In genomic region chr3:14159426-14159825, GRCh38 we compare ENCODE assay signal across 22 cellular contexts. TPM values are rescaled to one million over a fixed set of nuclear protein-coding genes. Genes with fewer than 3 reads are reported as not detected.
DNase-seq lines count a peak whose midpoint lies in the region; ATAC-seq, FAIRE-seq and TF ChIP-seq lines count a peak whose summit lies in the region.
"Had no signal": no experiment of that assay in that cellular context is flagged by ENCODE, and none has a peak within 500 bp of the region (broad histone marks: within the 10 kb centered on the region; RNA-seq: fewer than 3 reads in every experiment).

No MANE protein-coding gene starts in this region.

- no peak overlapping the region for H3K23ac ChIP-seq in IMR-90 (ENCODE audit: low read depth, low read length)

- CTCF ChIA-PET in IMR-90 (lab: Yijun Ruan, JAX), result no interaction called here
- CTCF ChIA-PET in K562 (lab: Yijun Ruan, JAX; ENCODE audit: low intra/inter-chr PET ratio), result no interaction called here

- H3K4me3 Mint-ChIP-seq in activated T-helper 17 cell treated with anti-CD3 and anti-CD28 coated beads, Interleukin-2, amount 50 U/mL, for 72 hours, result no peak overlapping the region
- H3K4me3 Mint-ChIP-seq: CD14-positive monocyte; CD4-positive, alpha-beta memory T cell; CD4-positive, CD25-positive, alpha-beta regulatory T cell had no signal

- H3K79me1 ChIP-seq in IMR-90 (ENCODE audit: low read depth in 1 of 2, low read length in 2 of 2), result peaks cover 12 to 29% of the 10 kb centered on the region in 2 experiments

- H3K9me3 Mint-ChIP-seq in activated T-helper 17 cell treated with anti-CD3 and anti-CD28 coated beads, Interleukin-2, amount 50 U/mL, for 72 hours, result peaks cover 4% of the 10 kb centered on the region

- H4K8ac ChIP-seq in IMR-90 (ENCODE audit: low read depth in 2 of 2, low read length in 2 of 2), result no peak overlapping the region

- H3K27ac ChIP-seq in IMR-90 (ENCODE audit: insufficient read depth, low read length) (no peak overlapping the region), K562 (ENCODE audit: extremely low read depth, low read depth, low read length) (no peak overlapping the region)
- H3K27ac ChIP-seq: BLaER1 had no signal

- H2AFZ ChIP-seq in IMR-90 (replicated peaks; ENCODE audit: low read length, poor library complexity) (no peak overlapping the region), K562 (ENCODE audit: low read depth, low read length) (no peak overlapping the region)

- TF ChIP-seq RAD21 in IMR-90 (IDR thresholded peaks at IDR 0.05; ENCODE audit: low read length) (no peak), K562 (CRISPR knock-in tag; conservative IDR thresholded peaks at IDR 0.05 in 1 of 2, IDR thresholded peaks at IDR 0.05 in 1 of 2) (no peak)

- H2BK5ac ChIP-seq in IMR-90 (ENCODE audit: low read depth, low read length, poor library complexity, severe bottlenecking), result no peak overlapping the region

- peaks cover 59% of the 10 kb centered on the region for H3K36me3 ChIP-seq in IMR-90 (ENCODE audit: control insufficient read depth, insufficient read depth, low read length)
- H3K36me3 ChIP-seq in K562 (ENCODE audit: control insufficient read depth, insufficient read depth, low read length), result peaks cover 90% of the 10 kb centered on the region

- no peak overlapping the region for H4K91ac ChIP-seq in IMR-90 (ENCODE audit: insufficient read depth, low read depth, low read length)

- no peak for TF ChIP-seq POLR2A in IMR-90 (IDR thresholded peaks at IDR 0.05; ENCODE audit: low read depth, low read length)
- no peak for TF ChIP-seq POLR2A in K562 (conservative IDR thresholded peaks at IDR 0.05)

- H3K56ac ChIP-seq in IMR-90 (ENCODE audit: extremely low read depth, insufficient read depth, low read length), result no peak overlapping the region

- no peak overlapping the region for H3K18ac ChIP-seq in IMR-90 (ENCODE audit: low read depth, low read length)

- H2BK20ac ChIP-seq in IMR-90 (ENCODE audit: low read depth, low read length), result no peak overlapping the region

- no peaks in the 10 kb centered on the region for H3K27me3 Mint-ChIP-seq in activated T-helper 17 cell treated with anti-CD3 and anti-CD28 coated beads, Interleukin-2, amount 50 U/mL, for 72 hours
- H3K27me3 Mint-ChIP-seq: CD4-positive, alpha-beta memory T cell; CD4-positive, CD25-positive, alpha-beta regulatory T cell; CD8-positive, alpha-beta memory T cell had no signal

- H3K4me1 ChIP-seq in IMR-90 (ENCODE audit: control insufficient read depth, insufficient read depth, low read length), result no peaks in the 10 kb centered on the region
- H3K4me1 ChIP-seq in K562 (replicated peaks in 1 of 2; ENCODE audit: control insufficient read depth in 2 of 2, insufficient read depth in 2 of 2, low read length in 2 of 2), result no peaks in the 10 kb centered on the region
- H3K4me1 ChIP-seq: BE2C had no signal

- no peak overlapping the region for H2BK120ac ChIP-seq in IMR-90 (ENCODE audit: low read depth, low read length)

- H2AK5ac ChIP-seq in IMR-90 (ENCODE audit: low read depth, low read length), result no peak overlapping the region

- no peak for FAIRE-seq in K562 (lab: Jason Lieb, UNC)
- FAIRE-seq: A204.1, G401.6, GM12891, GM19239 had no signal

- H3K27me3 ChIP-seq in IMR-90 (ENCODE audit: control insufficient read depth, insufficient read depth, low read length) (no peaks in the 10 kb centered on the region), K562 (ENCODE audit: control insufficient read depth in 2 of 2, insufficient read depth in 2 of 2, low read length in 2 of 2) (no peaks in the 10 kb centered on the region)
- H3K27me3 ChIP-seq: BE2C, BLaER1 had no signal

- intact Hi-C loops in IMR-90 (cut with micrococcal nuclease), result no loop called here
- intact Hi-C loops in K562 (cut with micrococcal nuclease), result no loop called here

- H3K9me3 ChIP-seq in IMR-90 (ENCODE audit: control insufficient read depth, insufficient read depth, low read length) (peaks cover 4% of the 10 kb centered on the region; the same call in 1 of the 2 replicates), K562 (replicated peaks; ENCODE audit: control insufficient read depth, insufficient read depth, low read depth, low read length) (peaks cover 16% of the 10 kb centered on the region)
- H3K9me3 ChIP-seq: BE2C had no signal

- POLR2A ChIA-PET in IMR-90 (lab: Charles Lee; ENCODE audit: unreplicated experiment) (no interaction called here), K562 (lab: Yijun Ruan, JAX) (no interaction called here)

- 100% methylated on average over 1 of the region's 8 CpGs; no CpG with 5 or more reads in 1 of the 2 experiments for WGBS in IMR-90 (ENCODE audit: extremely low coverage in 2 of 2, insufficient read length in 1 of 2), 2 experiments
- WGBS in K562 (ENCODE audit: insufficient coverage, low coverage, missing lambda C conversion rate), result 99% methylated on average over 8 of the region's 8 CpGs

- no TSS peak for BruUV-seq in IMR-90 (replicated peaks; lab: Mats Ljungman, UMichigan)
- no TSS peak for BruUV-seq in K562 (replicated peaks; lab: Mats Ljungman, UMichigan)

- H2AK9ac ChIP-seq in IMR-90 (replicated peaks; ENCODE audit: low read depth, low read length, poor library complexity), result peak overlapping the region; percentile 10

- H3K4ac ChIP-seq in IMR-90 (ENCODE audit: low read depth, low read length), result no peak overlapping the region

- in situ Hi-C loops in IMR-90 (cut with MboI; ENCODE audit: low sequenced_read_pairs) (no loop called here), K562 (cut with MboI) (no loop called here)

- no peak for TF ChIP-seq EP300 in K562 (IDR thresholded peaks at IDR 0.05; ENCODE audit: low read length)

- H3K79me2 ChIP-seq in K562 (ENCODE audit: control insufficient read depth, insufficient read depth, low read length), result no peaks in the 10 kb centered on the region

- peak overlapping the region; percentile 26 for H3K27ac Mint-ChIP-seq in activated T-helper 17 cell treated with anti-CD3 and anti-CD28 coated beads, Interleukin-2, amount 50 U/mL, for 72 hours
- H3K27ac Mint-ChIP-seq: CD14-positive monocyte had no signal

- no peak overlapping the region for H3K14ac ChIP-seq in IMR-90 (replicated peaks; ENCODE audit: low read depth, low read length)

- DNase-seq in IMR-90, result no peak
- DNase-seq in K562 (ENCODE audit: extremely low read depth in 1 of 4, low spot score in 3 of 4), result no peak
- DNase-seq in DMS 273 (lab: John Stamatoyannopoulos, UW; ENCODE audit: unreplicated experiment), result no peak
- DNase-seq in NCI-H2081 (lab: John Stamatoyannopoulos, UW), result no peak
- DNase-seq: 8988T; ACHN; BE2C; C1 segment of cervical spinal cord; CD4-positive, alpha-beta memory T cell; CD4-positive, CD25-positive, alpha-beta regulatory T cell; CD8-positive, alpha-beta memory T cell; COR-L47; DMS79 treated with DMSO at 0.1 percent for 48 hours; GF-D8 had no signal

- H3K4me2 ChIP-seq in IMR-90 (ENCODE audit: low read depth, low read length) (no peak overlapping the region), K562 (ENCODE audit: insufficient read depth, low read length) (no peak overlapping the region)
- H3K4me2 ChIP-seq: BLaER1 had no signal

- H3K9me1 ChIP-seq in IMR-90 (ENCODE audit: insufficient read depth, low read length) (peaks cover 2% of the 10 kb centered on the region; the same call in 1 of the 2 replicates), K562 (ENCODE audit: control insufficient read depth, insufficient read depth, low read length) (no peaks in the 10 kb centered on the region)

- H4K20me1 ChIP-seq in IMR-90 (ENCODE audit: insufficient read depth, low read length) (no peaks in the 10 kb centered on the region), K562 (replicated peaks; ENCODE audit: control insufficient read depth, insufficient read depth, low read length) (no peaks in the 10 kb centered on the region; the same call in 1 of the 2 replicates)

- H2BK15ac ChIP-seq in IMR-90 (ENCODE audit: low read depth, low read length), result no peak overlapping the region

- H3K9ac ChIP-seq in IMR-90 (ENCODE audit: low read depth, low read length), result no peak overlapping the region
- H3K9ac ChIP-seq in K562 (ENCODE audit: insufficient read depth in 1 of 2, low read depth in 2 of 2, low read length in 2 of 2), result no peak overlapping the region
- H3K9ac ChIP-seq: BLaER1 had no signal

- H3K36me3 Mint-ChIP-seq in activated T-helper 17 cell treated with anti-CD3 and anti-CD28 coated beads, Interleukin-2, amount 50 U/mL, for 72 hours (ENCODE audit: low read depth), result peaks cover 100% of the 10 kb centered on the region

- dilution Hi-C loops in IMR-90 (cut with HindIII; ENCODE audit: low sequenced_read_pairs, unreplicated experiment), result no loop called here

- no peak overlapping the region for H3K4me3 ChIP-seq in IMR-90 (ENCODE audit: insufficient read depth, low read depth, low read length)
- no peak overlapping the region for H3K4me3 ChIP-seq in K562
- H3K4me3 ChIP-seq: BLaER1 had no signal

- TF ChIP-seq CTCF in IMR-90 (conservative IDR thresholded peaks at IDR 0.05; ENCODE audit: low read depth, low read length) (no peak), K562 (IDR thresholded peaks at IDR 0.05 in 2 of 3, conservative IDR thresholded peaks at IDR 0.05 in 1 of 3; ENCODE audit: insufficient read depth in 2 of 3, low read depth in 1 of 3, low read length in 3 of 3) (no peak)

- peaks cover 10% of the 10 kb centered on the region for H3K4me1 Mint-ChIP-seq in activated T-helper 17 cell treated with anti-CD3 and anti-CD28 coated beads, Interleukin-2, amount 50 U/mL, for 72 hours

- no peak for ATAC-seq in IMR-90 (ENCODE audit: low read depth)
- ATAC-seq in activated T-helper 17 cell treated with anti-CD3 and anti-CD28 coated beads, Interleukin-2, amount 50 U/mL, for 72 hours (replicated peaks), result no peak
- no peak for ATAC-seq in K562
- no peak for ATAC-seq in HG03159 (IDR thresholded peaks at IDR 0.05; ENCODE audit: unreplicated experiment)

- no peak overlapping the region for H4K5ac ChIP-seq in IMR-90 (ENCODE audit: low read depth, low read length)

RNA-seq across cellular contexts. Expression of gene XPC, which starts 19.0 kb away (rescaled TPM):
- total RNA-seq in IMR-90 (2012; rRNA removed) (40.5 and 48.8 TPM in 2 replicates), K562 (2014; rRNA removed) (51.8 and 54.1 TPM in 2 replicates), K562 (2014; rRNA removed; fragmentation: Illumina TruSeq; extraction: Trizol) (41.2 and 49.8 TPM in 2 replicates), K562 (2015; rRNA removed; fragmentation: Illumina TruSeq; extraction: Trizol) (41.3 and 44.2 TPM in 2 replicates), K562 (2021) (44.5 and 54.0 TPM in 2 replicates)
- polyA plus RNA-seq in IMR-90 (2012; rRNA removed) (27.6 and 30.9 TPM in 2 replicates), K562 (2011; rRNA removed) (25.1 and 25.5 TPM in 2 replicates), K562 (2014; fragmentation: Illumina TruSeq; extraction: Trizol) (54.4 and 54.7 TPM in 2 replicates), K562 (2014; fragmentation: Nextera tagmentation; extraction: Ambion mirVana) (1 to 10 TPM; 3.8 to 4.1 TPM), K562 (2014; rRNA removed) (33.8 and 42.4 TPM in 2 replicates)
- polyA plus RNA-seq in IMR-90 (2012; cell fraction: cytosol; rRNA removed), result 17.6 and 18.4 TPM in 2 replicates
- polyA plus RNA-seq in IMR-90 (2012; cell fraction: nucleus; rRNA removed; ENCODE audit: low replicate concordance), result 62.0 and 94.0 TPM in 2 replicates
- total RNA-seq in activated T-helper 17 cell treated with anti-CD3 and anti-CD28 coated beads, Interleukin-2, amount 50 U/mL, for 72 hours, result 10 to 100 TPM; 31.9 to 39.7 TPM
- total RNA-seq in K562 (2011; cell fraction: chromatin; rRNA removed; ENCODE audit: low replicate concordance), result 61.0 and 92.1 TPM in 2 replicates
- total RNA-seq in K562 (2011; cell fraction: nucleolus; rRNA removed), result 32.5 and 33.7 TPM in 2 replicates
- total RNA-seq in K562 (2011; cell fraction: nucleoplasm; rRNA removed), result 45.0 and 59.2 TPM in 2 replicates
- 11.7 and 15.8 TPM in 2 replicates for polyA plus RNA-seq in K562 (2011; cell fraction: cytosol; rRNA removed)
- 76.2 and 81.9 TPM in 2 replicates for polyA plus RNA-seq in K562 (2011; cell fraction: nucleus; rRNA removed)
- 41.7 and 44.5 TPM in 2 replicates for polyA plus RNA-seq in K562 (2012)
- polyA minus RNA-seq in K562 (2011; rRNA and poly(A)+ RNA removed), result 30.9 and 32.3 TPM in 2 replicates
- 24.0 and 24.8 TPM in 2 replicates for polyA minus RNA-seq in K562 (2011; cell fraction: cytosol; rRNA and poly(A)+ RNA removed)
- polyA minus RNA-seq in K562 (2011; cell fraction: nucleus; rRNA and poly(A)+ RNA removed), result 34.9 and 53.4 TPM in 2 replicates

RNA-seq across cellular contexts. Expression of gene LSM3, which starts 19.2 kb away (rescaled TPM):
- total RNA-seq in IMR-90 (2012; rRNA removed), result 3.4 and 14.2 TPM in 2 replicates
- polyA plus RNA-seq in IMR-90 (2012; rRNA removed), result 10.0 and 11.5 TPM in 2 replicates
- polyA plus RNA-seq in IMR-90 (2012; cell fraction: cytosol; rRNA removed), result 0.87 and 1.00 TPM in 2 replicates
- 0.20 and 1.8 TPM in 2 replicates for polyA plus RNA-seq in IMR-90 (2012; cell fraction: nucleus; rRNA removed; ENCODE audit: low replicate concordance)
- 10 to 100 TPM; 15.6 to 20.6 TPM for total RNA-seq in activated T-helper 17 cell treated with anti-CD3 and anti-CD28 coated beads, Interleukin-2, amount 50 U/mL, for 72 hours
- 11.3 and 17.2 TPM in 2 replicates for total RNA-seq in K562 (2011; cell fraction: chromatin; rRNA removed; ENCODE audit: low replicate concordance)
- 7.4 and 9.3 TPM in 2 replicates for total RNA-seq in K562 (2011; cell fraction: nucleolus; rRNA removed)
- total RNA-seq in K562 (2011; cell fraction: nucleoplasm; rRNA removed), result 14.2 and 25.6 TPM in 2 replicates
- total RNA-seq in K562 (2014; rRNA removed), result 32.6 and 33.8 TPM in 2 replicates
- 64.7 and 73.9 TPM in 2 replicates for total RNA-seq in K562 (2014; rRNA removed; fragmentation: Illumina TruSeq; extraction: Trizol)
- 54.4 and 61.2 TPM in 2 replicates for total RNA-seq in K562 (2015; rRNA removed; fragmentation: Illumina TruSeq; extraction: Trizol)
- total RNA-seq in K562 (2021), result 38.5 and 46.4 TPM in 2 replicates
- polyA plus RNA-seq in K562 (2011; rRNA removed), result 34.0 and 48.7 TPM in 2 replicates
- 3.6 and 12.9 TPM in 2 replicates for polyA plus RNA-seq in K562 (2011; cell fraction: cytosol; rRNA removed)
- 3.1 and 6.0 TPM in 2 replicates for polyA plus RNA-seq in K562 (2011; cell fraction: nucleus; rRNA removed)
- 31.9 and 61.8 TPM in 2 replicates for polyA plus RNA-seq in K562 (2012)
- polyA plus RNA-seq in K562 (2014; fragmentation: Illumina TruSeq; extraction: Trizol), result 48.6 and 55.2 TPM in 2 replicates
- 100 to 1,000 TPM; 180 to 203 TPM for polyA plus RNA-seq in K562 (2014; fragmentation: Nextera tagmentation; extraction: Ambion mirVana)
- polyA plus RNA-seq in K562 (2014; rRNA removed), result 61.6 and 75.1 TPM in 2 replicates
- 14.8 and 16.0 TPM in 2 replicates for polyA minus RNA-seq in K562 (2011; rRNA and poly(A)+ RNA removed)
- polyA minus RNA-seq in K562 (2011; cell fraction: cytosol; rRNA and poly(A)+ RNA removed), result 4.3 and 6.0 TPM in 2 replicates
- 5.5 and 7.6 TPM in 2 replicates for polyA minus RNA-seq in K562 (2011; cell fraction: nucleus; rRNA and poly(A)+ RNA removed)

RNA-seq across cellular contexts. Expression of gene TMEM43, which starts 34.6 kb away (rescaled TPM):
- total RNA-seq in IMR-90 (2012; rRNA removed) (103 and 114 TPM in 2 replicates), K562 (2014; rRNA removed) (35.0 and 49.2 TPM in 2 replicates), K562 (2014; rRNA removed; fragmentation: Illumina TruSeq; extraction: Trizol) (32.9 and 35.7 TPM in 2 replicates), K562 (2015; rRNA removed; fragmentation: Illumina TruSeq; extraction: Trizol) (41.1 and 42.9 TPM in 2 replicates), K562 (2021) (38.9 and 39.7 TPM in 2 replicates)
- polyA plus RNA-seq in IMR-90 (2012; rRNA removed) (107 and 109 TPM in 2 replicates), K562 (2011; rRNA removed) (41.9 and 50.8 TPM in 2 replicates), K562 (2014; fragmentation: Illumina TruSeq; extraction: Trizol) (41.5 and 46.1 TPM in 2 replicates), K562 (2014; fragmentation: Nextera tagmentation; extraction: Ambion mirVana) (10 to 100 TPM; 16.7 to 29.4 TPM), K562 (2014; rRNA removed) (32.7 and 37.5 TPM in 2 replicates)
- 73.8 and 86.4 TPM in 2 replicates for polyA plus RNA-seq in IMR-90 (2012; cell fraction: cytosol; rRNA removed)
- polyA plus RNA-seq in IMR-90 (2012; cell fraction: nucleus; rRNA removed; ENCODE audit: low replicate concordance), result 97.1 and 98.5 TPM in 2 replicates
- total RNA-seq in activated T-helper 17 cell treated with anti-CD3 and anti-CD28 coated beads, Interleukin-2, amount 50 U/mL, for 72 hours, result 10 to 100 TPM; 42.1 to 44.5 TPM
- total RNA-seq in K562 (2011; cell fraction: chromatin; rRNA removed; ENCODE audit: low replicate concordance), result 45.4 and 56.1 TPM in 2 replicates
- 65.7 and 72.4 TPM in 2 replicates for total RNA-seq in K562 (2011; cell fraction: nucleolus; rRNA removed)
- 57.3 and 58.4 TPM in 2 replicates for total RNA-seq in K562 (2011; cell fraction: nucleoplasm; rRNA removed)
- polyA plus RNA-seq in K562 (2011; cell fraction: cytosol; rRNA removed), result 46.0 and 54.1 TPM in 2 replicates
- polyA plus RNA-seq in K562 (2011; cell fraction: nucleus; rRNA removed), result 73.1 and 80.6 TPM in 2 replicates
- polyA plus RNA-seq in K562 (2012), result 32.9 and 33.9 TPM in 2 replicates
- polyA minus RNA-seq in K562 (2011; rRNA and poly(A)+ RNA removed), result 32.4 and 38.1 TPM in 2 replicates
- 21.2 TPM in 2 replicates for polyA minus RNA-seq in K562 (2011; cell fraction: cytosol; rRNA and poly(A)+ RNA removed)
- 17.1 and 22.2 TPM in 2 replicates for polyA minus RNA-seq in K562 (2011; cell fraction: nucleus; rRNA and poly(A)+ RNA removed)

RNA-seq across cellular contexts. Expression of gene CHCHD4, which starts 34.8 kb away (rescaled TPM):
- total RNA-seq in IMR-90 (2012; rRNA removed), result 9.0 and 12.2 TPM in 2 replicates
- 7.4 and 9.8 TPM in 2 replicates for polyA plus RNA-seq in IMR-90 (2012; rRNA removed)
- 4.6 and 4.8 TPM in 2 replicates for polyA plus RNA-seq in IMR-90 (2012; cell fraction: cytosol; rRNA removed)
- polyA plus RNA-seq in IMR-90 (2012; cell fraction: nucleus; rRNA removed; ENCODE audit: low replicate concordance), result 1.3 and 5.0 TPM in 2 replicates
- total RNA-seq in activated T-helper 17 cell treated with anti-CD3 and anti-CD28 coated beads, Interleukin-2, amount 50 U/mL, for 72 hours, result 10 to 100 TPM; 11.6 to 27.6 TPM
- 8.4 and 13.9 TPM in 2 replicates for total RNA-seq in K562 (2011; cell fraction: chromatin; rRNA removed; ENCODE audit: low replicate concordance)
- total RNA-seq in K562 (2011; cell fraction: nucleolus; rRNA removed), result 7.5 and 9.3 TPM in 2 replicates
- total RNA-seq in K562 (2011; cell fraction: nucleoplasm; rRNA removed), result 11.0 and 15.7 TPM in 2 replicates
- total RNA-seq in K562 (2014; rRNA removed), result 70.9 and 77.2 TPM in 2 replicates
- total RNA-seq in K562 (2014; rRNA removed; fragmentation: Illumina TruSeq; extraction: Trizol), result 70.9 and 79.2 TPM in 2 replicates
- total RNA-seq in K562 (2015; rRNA removed; fragmentation: Illumina TruSeq; extraction: Trizol), result 56.5 and 61.2 TPM in 2 replicates
- 53.5 and 55.4 TPM in 2 replicates for total RNA-seq in K562 (2021)
- polyA plus RNA-seq in K562 (2011; rRNA removed), result 46.2 and 68.4 TPM in 2 replicates
- polyA plus RNA-seq in K562 (2011; cell fraction: cytosol; rRNA removed), result 27.7 and 40.4 TPM in 2 replicates
- 15.4 and 19.6 TPM in 2 replicates for polyA plus RNA-seq in K562 (2011; cell fraction: nucleus; rRNA removed)
- 32.4 and 47.1 TPM in 2 replicates for polyA plus RNA-seq in K562 (2012)
- 89.0 and 105 TPM in 2 replicates for polyA plus RNA-seq in K562 (2014; fragmentation: Illumina TruSeq; extraction: Trizol)
- 100 to 1,000 TPM; 152 to 225 TPM for polyA plus RNA-seq in K562 (2014; fragmentation: Nextera tagmentation; extraction: Ambion mirVana)
- polyA plus RNA-seq in K562 (2014; rRNA removed), result 81.3 and 81.7 TPM in 2 replicates
- 48.2 and 54.4 TPM in 2 replicates for polyA minus RNA-seq in K562 (2011; rRNA and poly(A)+ RNA removed)
- polyA minus RNA-seq in K562 (2011; cell fraction: cytosol; rRNA and poly(A)+ RNA removed), result 19.5 and 24.8 TPM in 2 replicates
- 6.1 and 12.2 TPM in 2 replicates for polyA minus RNA-seq in K562 (2011; cell fraction: nucleus; rRNA and poly(A)+ RNA removed)
